In genomic region chr2:223944166-223944703, GRCh38 we compare ENCODE assay signal across 8 cellular contexts. TPM values are rescaled to one million over a fixed set of nuclear protein-coding genes. Genes with fewer than 3 reads are reported as not detected.
DNase-seq lines count a peak whose midpoint lies in the region; ATAC-seq lines count a peak whose summit lies in the region.

No MANE protein-coding gene starts in this region.

- ATAC-seq in GM19397 (IDR thresholded peaks at IDR 0.05; ENCODE audit: unreplicated experiment), result no peak

- peaks cover 0 to 6% of the 10 kb centered on the region in 2 donors for H3K36me3 ChIP-seq in neuronal stem cell (replicated peaks in 1 of 2; ENCODE audit: control insufficient read depth in 2 of 2, insufficient read depth in 2 of 2, low read length in 2 of 2)

- peak overlapping the region; percentile 99 for H3K23ac ChIP-seq in neuronal stem cell (ENCODE audit: low read depth, low read length, poor library complexity)

- H3K27ac ChIP-seq in neuronal stem cell (replicated peaks; ENCODE audit: low read length), result peak overlapping the region; percentile 17

- no peak overlapping the region for H2BK12ac ChIP-seq in neuronal stem cell (ENCODE audit: low read length)

- no peak overlapping the region for H4K91ac ChIP-seq in neuronal stem cell (ENCODE audit: low read depth, low read length, poor library complexity)

- peaks cover 8 to 9% of the 10 kb centered on the region in 2 donors for H3K4me1 ChIP-seq in neuronal stem cell (ENCODE audit: control insufficient read depth in 2 of 2, insufficient read depth in 1 of 2, low read depth in 1 of 2, low read length in 2 of 2)

- H3K14ac ChIP-seq in neuronal stem cell (ENCODE audit: low read length), result peak overlapping the region; percentile 75

- H3K4ac ChIP-seq in neuronal stem cell (ENCODE audit: low read length), result no peak overlapping the region

- H3K27me3 ChIP-seq in neuronal stem cell (ENCODE audit: control insufficient read depth in 3 of 3, insufficient read depth in 3 of 3, low read depth in 1 of 3, low read length in 3 of 3), result no peaks in the 10 kb centered on the region

- H2BK120ac ChIP-seq in neuronal stem cell (ENCODE audit: low read depth, low read length), result no peak overlapping the region

- H2BK5ac ChIP-seq in neuronal stem cell (ENCODE audit: low read length), result peak overlapping the region; percentile 99

- no peak overlapping the region for H4K8ac ChIP-seq in neuronal stem cell (ENCODE audit: low read depth, low read length)

- H2AK5ac ChIP-seq in neuronal stem cell (ENCODE audit: low read depth, low read length), result peak overlapping the region; percentile 77

- peaks cover 7% of the 10 kb centered on the region for H3K79me1 ChIP-seq in neuronal stem cell (ENCODE audit: low read depth, low read length)

- DNase-seq in NCI-H1105 (lab: John Stamatoyannopoulos, UW) (peak; percentile 6), NCI-H1105 treated with DMSO at 0.1 percent for 48 hours (lab: John Stamatoyannopoulos, UW) (no peak), activated gamma-delta T cell treated with Interleukin-2 at 50 U/mL for 16 hours (peak; percentile 14), germinal center (ENCODE audit: low spot score) (peak; percentile 28), neuronal stem cell (ENCODE audit: low spot score) (peak; percentile 42), SW 1271 (lab: John Stamatoyannopoulos, UW) (no peak)
- no peak for DNase-seq in Jurkat, Clone E6-1 (ENCODE audit: low read depth, low spot score)

- WGBS in neuronal stem cell (ENCODE audit: extremely low coverage in 2 of 2, insufficient read length in 2 of 2, insufficient replicate concordance in 1 of 2), 2 donors, result no CpG with 5 or more reads among the region's 46 CpGs

- no peaks in the 10 kb centered on the region for H3K9me3 ChIP-seq in neuronal stem cell (replicated peaks in 1 of 2; ENCODE audit: control insufficient read depth in 2 of 2, insufficient read depth in 1 of 2, low read depth in 1 of 2, low read length in 2 of 2)

- H2BK15ac ChIP-seq in neuronal stem cell (ENCODE audit: low read length), result peak overlapping the region; percentile 88

- peak overlapping the region; percentile 70 for H3K4me3 ChIP-seq in Jurkat, Clone E6-1 (ENCODE audit: low read length)
- H3K4me3 ChIP-seq in neuronal stem cell (ENCODE audit: low read length in 2 of 2), result peak overlapping the region; percentile 74 to 99

- peak overlapping the region; percentile 98 for H2AFZ ChIP-seq in neuronal stem cell (ENCODE audit: low read length)

- H3K4me2 ChIP-seq in neuronal stem cell (ENCODE audit: insufficient read depth, low read length, poor library complexity, severe bottlenecking), result peak overlapping the region; percentile 64

- H3K9ac ChIP-seq in neuronal stem cell (ENCODE audit: low read depth, low read length, poor library complexity), result peak overlapping the region; percentile 95

- H3K18ac ChIP-seq in neuronal stem cell (ENCODE audit: low read length), result peak overlapping the region; percentile 98

RNA-seq across cellular contexts. Expression of gene WDFY1, which starts 0.9 kb away (rescaled TPM):
- 24.4 TPM for polyA plus RNA-seq in Jurkat, Clone E6-1 (2012; ENCODE audit: insufficient read depth, insufficient read length)
- 48.2 TPM for polyA plus RNA-seq in neuronal stem cell (2013, experiment 1 of 2)
- polyA plus RNA-seq in neuronal stem cell (2013, experiment 2 of 2), result 49.2 TPM

RNA-seq across cellular contexts. Expression of gene MRPL44, which starts 13.0 kb away (rescaled TPM):
- polyA plus RNA-seq in Jurkat, Clone E6-1 (2012; ENCODE audit: insufficient read depth, insufficient read length), result 32.5 TPM
- polyA plus RNA-seq in neuronal stem cell (2013, experiment 1 of 2), result 33.4 TPM
- 35.3 TPM for polyA plus RNA-seq in neuronal stem cell (2013, experiment 2 of 2)

Comparison
In these comparisons a context has a peak if more than half of its experiments do, and no peak if none do; other contexts are left out.
1. DNase-seq: peak in NCI-H1105 (single experiment), activated gamma-delta T cell treated with Interleukin-2 at 50 U/mL for 16 hours (single experiment), germinal center (single experiment) and neuronal stem cell (single experiment); none in NCI-H1105 treated with DMSO at 0.1 percent for 48 hours (single experiment), Jurkat, Clone E6-1 (single experiment) and SW 1271 (0 of 2).